In the genomic region with DNA sequence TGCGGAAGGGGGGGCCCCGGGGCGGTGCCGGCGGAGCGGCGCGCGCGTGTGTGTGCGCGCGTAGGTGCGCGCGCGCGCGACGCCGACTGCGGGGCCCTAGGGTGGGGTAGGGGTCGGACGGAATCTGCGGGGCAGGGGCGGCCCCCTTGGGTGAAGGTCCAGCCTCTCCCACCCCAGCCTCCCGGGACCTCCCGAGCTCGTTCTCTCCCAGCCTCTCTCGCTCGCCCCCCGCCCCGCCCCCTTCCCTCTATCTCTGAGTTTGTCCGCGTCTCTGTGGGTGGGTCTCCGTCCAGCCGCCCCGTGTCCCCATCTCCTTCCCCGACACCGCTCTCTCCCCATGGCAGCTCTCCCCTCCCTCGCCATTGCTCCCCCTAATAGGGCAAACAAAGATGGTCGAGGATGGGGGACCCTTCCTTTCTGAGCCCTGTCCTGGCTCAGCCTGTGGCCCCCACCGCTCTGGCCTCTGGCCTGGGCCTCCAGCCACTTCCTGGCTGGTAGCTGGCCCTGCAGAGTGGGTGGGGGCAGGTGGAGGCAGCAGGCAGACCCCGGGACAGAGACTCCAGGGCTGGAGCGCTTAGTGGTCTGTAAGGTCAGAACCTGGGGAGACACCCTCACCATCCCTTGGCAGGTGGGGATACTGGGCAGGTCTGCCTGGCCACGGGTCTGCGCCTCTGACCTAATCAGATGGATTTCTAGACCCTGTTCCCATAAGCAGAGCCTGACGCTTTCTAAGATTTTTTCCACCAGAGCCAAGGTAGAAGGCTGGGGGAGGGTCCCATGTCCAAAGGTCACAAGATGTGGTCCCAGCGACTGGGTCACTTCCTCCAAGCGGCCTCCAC, we compare ENCODE assay signal across 8 cellular contexts. TPM values are rescaled to one million over a fixed set of nuclear protein-coding genes. Genes with fewer than 3 reads are reported as not detected.
A peak's percentile ranks its signal among the peaks of the same experiment; 100 is the strongest.
DNase-seq lines count a peak whose midpoint lies in the region; ATAC-seq and TF ChIP-seq lines count a peak whose summit lies in the region.

No MANE protein-coding gene starts in this region.

- ATAC-seq in T-helper 17 cell = no peak
- ATAC-seq in GM21723 (IDR thresholded peaks at IDR 0.05; ENCODE audit: unreplicated experiment) = no peak
- no peak for ATAC-seq in GM21423 (IDR thresholded peaks at IDR 0.05; ENCODE audit: unreplicated experiment)

- H3K4me1 Mint-ChIP-seq in T-helper 17 cell (peaks cover 51% of the 10 kb centered on the region), osteocyte (ENCODE audit: unreplicated experiment) (peaks cover 9% of the 10 kb centered on the region)

- peaks cover 0 to 34% (median 0%) of the 10 kb centered on the region in 11 experiments; a peak in 4 of 22 replicates for H3K36me3 ChIP-seq in BLaER1 treated with 17β-estradiol and CSF1 and Interleukin-3, amounts not matched to agents 10 nM and 100 nM

- H3K4me3 ChIP-seq in BLaER1 treated with 17β-estradiol and CSF1 and Interleukin-3, amounts not matched to agents 10 nM and 100 nM = peak overlapping the region; percentile 58 to 90 (median 70)
- H3K4me3 ChIP-seq in fibroblast of the aortic adventitia (ENCODE audit: low read depth, low read length) = peak overlapping the region; percentile 56

- no peaks in the 10 kb centered on the region for H3K9me3 Mint-ChIP-seq in osteocyte (ENCODE audit: unreplicated experiment)

- peaks cover 0 to 21% (median 6%) of the 10 kb centered on the region in 11 experiments; a peak in 7 of 22 replicates for H3K27me3 ChIP-seq in BLaER1 treated with 17β-estradiol and CSF1 and Interleukin-3, amounts not matched to agents 10 nM and 100 nM

- peak overlapping the region; percentile 59 to 95 (median 76) for H3K9ac ChIP-seq in BLaER1 treated with 17β-estradiol and CSF1 and Interleukin-3, amounts not matched to agents 10 nM and 100 nM

- H3K27me3 Mint-ChIP-seq in T-helper 17 cell (no peaks in the 10 kb centered on the region), osteocyte (ENCODE audit: unreplicated experiment) (peaks cover 47% of the 10 kb centered on the region)

- peak overlapping the region; percentile 88 to 99 (median 98) for H3K4me2 ChIP-seq in BLaER1 treated with 17β-estradiol and CSF1 and Interleukin-3, amounts not matched to agents 10 nM and 100 nM

- H3K4me1 ChIP-seq in BLaER1 treated with 17β-estradiol and CSF1 and Interleukin-3, amounts not matched to agents 10 nM and 100 nM = peaks cover 53 to 88% (median 67%) of the 10 kb centered on the region in 10 experiments

- peaks cover 0 to 49% (median 0%) of the 10 kb centered on the region in 11 experiments; a peak in 10 of 22 replicates for H4K20me1 ChIP-seq in BLaER1 treated with 17β-estradiol and CSF1 and Interleukin-3, amounts not matched to agents 10 nM and 100 nM

- DNase-seq in T-helper 17 cell = no peak
- DNase-seq in fibroblast of the aortic adventitia (ENCODE audit: low read depth) = no peak
- no peak for DNase-seq in osteocyte (ENCODE audit: extremely low spot score, unreplicated experiment)
- no peak for DNase-seq in SKM-1 (lab: John Stamatoyannopoulos, UW; ENCODE audit: unreplicated experiment)
- no peak for DNase-seq in SW480 (ENCODE audit: low spot score)

- H3K36me3 Mint-ChIP-seq in T-helper 17 cell (ENCODE audit: low read depth) (no peaks in the 10 kb centered on the region), osteocyte (ENCODE audit: unreplicated experiment) (no peaks in the 10 kb centered on the region)

- H3K27ac Mint-ChIP-seq in T-helper 17 cell = peak overlapping the region; percentile 59
- H3K27ac Mint-ChIP-seq in osteocyte (ENCODE audit: unreplicated experiment) = no peak overlapping the region

- TF ChIP-seq CTCF in fibroblast of the aortic adventitia (IDR thresholded peaks at IDR 0.05; ENCODE audit: insufficient read depth, low read length) = no peak
- TF ChIP-seq CTCF in osteocyte (IDR thresholded peaks at IDR 0.05) = no peak

- H3K4me3 Mint-ChIP-seq in T-helper 17 cell (peak overlapping the region; percentile 88), osteocyte (ENCODE audit: unreplicated experiment) (peak overlapping the region; percentile 66)

- no peaks in the 10 kb centered on the region for H3K9me3 ChIP-seq in BLaER1 treated with 17β-estradiol and CSF1 and Interleukin-3, amounts not matched to agents 10 nM and 100 nM (replicated peaks in 1 of 11)
- no peaks in the 10 kb centered on the region for H3K9me3 ChIP-seq in T-helper 17 cell (ENCODE audit: control insufficient read depth, low read length, poor library complexity, severe bottlenecking)

- H3K27ac ChIP-seq in BLaER1 treated with 17β-estradiol and CSF1 and Interleukin-3, amounts not matched to agents 10 nM and 100 nM = peak overlapping the region in 8 of 11 experiments; percentile 45 to 91 (median 64); a peak in 16 of 22 replicates

RNA-seq across cellular contexts. Expression of a gene that starts 32.9 kb away (rescaled TPM):
- 10 to 100 TPM; 51.8 to 52.2 TPM for total RNA-seq in T-helper 17 cell
- 1.8 and 8.2 TPM in 2 replicates for total RNA-seq in fibroblast of the aortic adventitia (ENCODE audit: low replicate concordance)
- total RNA-seq in osteocyte = 13.5 and 14.8 TPM in 2 replicates
